1 cellular context compared by ENCODE assay signal in genomic region chr5:133801955-133802751, GRCh38.
TF ChIP-seq lines count a peak whose summit lies in the region.

No MANE protein-coding gene starts in this region.

TF ChIP-seq in SK-N-SH, 30 proteins besides CTCF, POLR2A, EP300 and RAD21 (continued from another document):
- TF ChIP-seq, protein P1, sequence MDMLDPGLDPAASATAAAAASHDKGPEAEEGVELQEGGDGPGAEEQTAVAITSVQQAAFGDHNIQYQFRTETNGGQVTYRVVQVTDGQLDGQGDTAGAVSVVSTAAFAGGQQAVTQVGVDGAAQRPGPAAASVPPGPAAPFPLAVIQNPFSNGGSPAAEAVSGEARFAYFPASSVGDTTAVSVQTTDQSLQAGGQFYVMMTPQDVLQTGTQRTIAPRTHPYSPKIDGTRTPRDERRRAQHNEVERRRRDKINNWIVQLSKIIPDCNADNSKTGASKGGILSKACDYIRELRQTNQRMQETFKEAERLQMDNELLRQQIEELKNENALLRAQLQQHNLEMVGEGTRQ (IDR thresholded peaks at IDR 0.05; ENCODE audit: borderline replicate concordance, low read depth, low read length): no peak
- TF ChIP-seq RFX5 (IDR thresholded peaks at IDR 0.05; ENCODE audit: low read length) (no peak), IRF3 (IDR thresholded peaks at IDR 0.05; ENCODE audit: low read depth, low read length) (no peak), EZH2phosphoT487 (IDR thresholded peaks at IDR 0.05; ENCODE audit: borderline replicate concordance, low read depth) (no peak), FOXM1 (IDR thresholded peaks at IDR 0.05; ENCODE audit: low read depth) (no peak), MAX (IDR thresholded peaks at IDR 0.05; ENCODE audit: low read depth) (no peak)
